In the genomic region with DNA sequence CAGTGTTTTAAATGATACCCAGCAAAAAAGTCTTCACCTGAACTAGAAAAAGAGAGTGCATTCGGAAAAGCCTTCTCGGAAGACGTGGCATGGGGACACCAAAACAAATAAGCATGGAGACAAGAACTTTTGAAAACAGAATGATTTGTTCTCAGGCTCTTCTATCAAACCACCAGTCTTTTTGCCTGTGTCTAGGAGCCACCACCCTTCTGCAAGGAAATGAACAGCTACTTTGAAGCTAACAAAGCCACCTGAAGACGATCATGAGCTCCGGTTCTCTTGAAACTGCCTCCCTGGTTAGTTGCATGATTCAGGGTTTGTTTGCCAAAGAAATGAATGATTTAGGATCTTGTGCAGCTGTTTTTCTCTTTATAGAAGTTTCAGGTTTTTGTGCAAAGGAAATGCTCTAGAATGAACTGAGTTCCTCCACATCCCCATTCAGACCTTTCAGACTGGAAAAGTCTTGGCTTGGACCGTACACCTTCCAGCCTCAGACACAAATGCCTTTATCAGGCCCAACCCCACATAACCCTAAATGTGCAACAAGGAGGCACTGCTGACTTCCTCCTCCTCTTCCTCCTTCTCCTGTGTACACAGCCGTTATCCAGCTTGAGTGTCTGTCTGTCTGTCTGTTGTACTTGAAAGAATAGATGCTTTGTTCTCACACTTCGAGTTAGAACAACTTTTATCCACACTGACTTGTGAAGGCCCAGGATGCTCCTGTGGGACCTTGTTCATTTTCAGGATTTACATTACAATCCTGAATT, we compare ENCODE assay signal across 16 cellular contexts.
A peak's percentile ranks its signal among the peaks of the same experiment; 100 is the strongest.
DNase-seq lines count a peak whose midpoint lies in the region; TF ChIP-seq lines count a peak whose summit lies in the region.
"Had no signal": no experiment of that assay in that cellular context is flagged by ENCODE, and none has a peak within 500 bp of the region (broad histone marks: within the 10 kb centered on the region; RNA-seq: fewer than 3 reads in every experiment).

No MANE protein-coding gene starts in this region.

- no peak overlapping the region for H2BK12ac ChIP-seq in H9 (ENCODE audit: insufficient read length, low read depth, low read length)

- H4K20me1 ChIP-seq in H9 (ENCODE audit: control insufficient read depth, insufficient read depth, insufficient read length): no peaks in the 10 kb centered on the region

- no peak overlapping the region for H3K14ac ChIP-seq in H9 (ENCODE audit: insufficient read depth, low read length)

- no peaks in the 10 kb centered on the region for H3K4me1 ChIP-seq in H9 (ENCODE audit: insufficient read depth, low read length)
- no peaks in the 10 kb centered on the region for H3K4me1 ChIP-seq in neutrophil (ENCODE audit: control insufficient read depth in 1 of 2, insufficient read depth in 1 of 2, low read depth in 1 of 2, low read length in 1 of 2)
- H3K4me1 ChIP-seq in esophagus squamous epithelium: peaks cover 0 to 27% (median 8%) of the 10 kb centered on the region in 3 donors
- H3K4me1 ChIP-seq: psoas muscle had no signal

- H3K27me3 ChIP-seq in H9 (ENCODE audit: insufficient read depth, low read length) (no peaks in the 10 kb centered on the region), neutrophil (no peaks in the 10 kb centered on the region), esophagus squamous epithelium (no peaks in the 10 kb centered on the region)
- H3K27me3 ChIP-seq: stomach had no signal

- peak overlapping the region; percentile 95 for H3K27ac Mint-ChIP-seq in activated naive CD4-positive, alpha-beta T cell treated with anti-CD3 and anti-CD28 coated beads, Interleukin-2, amount 10 ng/mL, durations not matched to agents 7 days and 5 days
- H3K27ac Mint-ChIP-seq in H9: no peak overlapping the region
- H3K27ac Mint-ChIP-seq in activated naive CD8-positive, alpha-beta T cell treated with anti-CD3 and anti-CD28 coated beads for 36 hours: peak overlapping the region; percentile 18

- H2BK120ac ChIP-seq in H9 (ENCODE audit: low read depth, low read length, poor library complexity, severe bottlenecking): no peak overlapping the region

- no peak overlapping the region for H3K56ac ChIP-seq in H9 (ENCODE audit: insufficient read length, low read depth, low read length)

- H3K23ac ChIP-seq in H9 (ENCODE audit: insufficient read length, low read depth, low read length): no peak overlapping the region

- H3K4ac ChIP-seq in H9 (ENCODE audit: low read depth, low read length): no peak overlapping the region

- H4K91ac ChIP-seq in H9 (ENCODE audit: insufficient read length, low read depth, low read length): no peak overlapping the region

- H2BK20ac ChIP-seq in H9 (ENCODE audit: low read depth, low read length, poor library complexity, severe bottlenecking): no peak overlapping the region

- H3T11ph ChIP-seq in H9 (ENCODE audit: low read length): no peak overlapping the region

- no peaks in the 10 kb centered on the region for H3K27me3 Mint-ChIP-seq in activated naive CD4-positive, alpha-beta T cell treated with anti-CD3 and anti-CD28 coated beads, Interleukin-2, amount 10 ng/mL, durations not matched to agents 7 days and 5 days
- no peaks in the 10 kb centered on the region; the same call in none of the 2 replicates for H3K27me3 Mint-ChIP-seq in H9 (ENCODE audit: low read depth)
- H3K27me3 Mint-ChIP-seq in activated naive CD8-positive, alpha-beta T cell treated with anti-CD3 and anti-CD28 coated beads for 36 hours: no peaks in the 10 kb centered on the region

- H3K36me3 ChIP-seq in neutrophil: no peaks in the 10 kb centered on the region
- H3K36me3 ChIP-seq in esophagus squamous epithelium: no peaks in the 10 kb centered on the region
- H3K36me3 ChIP-seq: stomach had no signal

- no CpG with 5 or more reads among the region's 8 CpGs for WGBS in H9 (ENCODE audit: extremely low coverage, insufficient read length, low lambda C conversion rate)
- 62 to 67% methylated on average over 8 of the region's 8 CpGs for WGBS in esophagus squamous epithelium, 2 donors

- peaks cover 12% of the 10 kb centered on the region for H3K36me3 Mint-ChIP-seq in activated naive CD4-positive, alpha-beta T cell treated with anti-CD3 and anti-CD28 coated beads, Interleukin-2, amount 10 ng/mL, durations not matched to agents 7 days and 5 days
- no peaks in the 10 kb centered on the region for H3K36me3 Mint-ChIP-seq in H9 (ENCODE audit: insufficient read depth in 1 of 3, low read depth in 3 of 3)
- peaks cover 12% of the 10 kb centered on the region for H3K36me3 Mint-ChIP-seq in activated naive CD8-positive, alpha-beta T cell treated with anti-CD3 and anti-CD28 coated beads for 36 hours

- H3K9me3 ChIP-seq in H9 (ENCODE audit: control insufficient read depth, low read depth, low read length) (no peaks in the 10 kb centered on the region), neutrophil (no peaks in the 10 kb centered on the region), esophagus squamous epithelium (no peaks in the 10 kb centered on the region)
- H3K9me3 ChIP-seq: psoas muscle, stomach had no signal

- H2AK5ac ChIP-seq in H9 (ENCODE audit: insufficient read length, low read length): no peak overlapping the region

- no peak overlapping the region for H2AFZ ChIP-seq in H9 (ENCODE audit: low read length)

- H3K79me2 ChIP-seq in H9 (ENCODE audit: insufficient read depth, low read length): no peaks in the 10 kb centered on the region

- no peak overlapping the region for H3K18ac ChIP-seq in H9 (ENCODE audit: insufficient read length, low read depth, low read length)

- H3K4me3 Mint-ChIP-seq in activated naive CD4-positive, alpha-beta T cell treated with anti-CD3 and anti-CD28 coated beads, Interleukin-2, amount 10 ng/mL, durations not matched to agents 7 days and 5 days: peak overlapping the region; percentile 2
- H3K4me3 Mint-ChIP-seq in H9: no peak overlapping the region
- no peak overlapping the region for H3K4me3 Mint-ChIP-seq in activated naive CD8-positive, alpha-beta T cell treated with anti-CD3 and anti-CD28 coated beads for 36 hours

- H2BK5ac ChIP-seq in H9 (ENCODE audit: insufficient read length, low read length): no peak overlapping the region

- peaks cover 78% of the 10 kb centered on the region for H3K4me1 Mint-ChIP-seq in activated naive CD4-positive, alpha-beta T cell treated with anti-CD3 and anti-CD28 coated beads, Interleukin-2, amount 10 ng/mL, durations not matched to agents 7 days and 5 days
- peaks cover 10 to 14% of the 10 kb centered on the region in 2 experiments for H3K4me1 Mint-ChIP-seq in H9
- H3K4me1 Mint-ChIP-seq in activated naive CD8-positive, alpha-beta T cell treated with anti-CD3 and anti-CD28 coated beads for 36 hours: peaks cover 57% of the 10 kb centered on the region

- no peaks in the 10 kb centered on the region for H3K79me1 ChIP-seq in H9 (ENCODE audit: insufficient read depth, low read depth, low read length, poor library complexity, severe bottlenecking)

- no peak overlapping the region for H3K4me2 ChIP-seq in H9 (ENCODE audit: insufficient read depth, insufficient read length, low read length)

- H2BK15ac ChIP-seq in H9 (ENCODE audit: low read depth, low read length): no peak overlapping the region

- TF ChIP-seq POLR2A in erythroblast (IDR thresholded peaks at IDR 0.05; ENCODE audit: low read length): no peak
- no peak for TF ChIP-seq POLR2A in esophagus squamous epithelium (IDR thresholded peaks at IDR 0.05)

- no peaks in the 10 kb centered on the region for H3K23me2 ChIP-seq in H9 (ENCODE audit: insufficient read length, low read depth, low read length, poor library complexity, severe bottlenecking)

- DNase-seq in activated naive CD4-positive, alpha-beta T cell treated with anti-CD3 and anti-CD28 coated beads, Interleukin-2, amount 10 ng/mL, durations not matched to agents 7 days and 5 days: peak; percentile 52
- no peak for DNase-seq in activated naive CD4-positive, alpha-beta T cell treated with anti-CD3 and anti-CD28 coated beads, Interleukin-2, amount 50 U/mL, for 16 hours
- DNase-seq in H9: no peak
- DNase-seq in activated naive CD8-positive, alpha-beta T cell treated with anti-CD3 and anti-CD28 coated beads for 36 hours: no peak
- no peak for DNase-seq in SHP77 treated with DMSO at 0.1 percent for 48 hours (lab: John Stamatoyannopoulos, UW)
- no peak for DNase-seq in erythroblast (lab: John Stamatoyannopoulos, UW)
- DNase-seq in esophagus squamous epithelium (lab: John Stamatoyannopoulos, UW): no peak
- DNase-seq: activated CD4-positive, CD25-positive, alpha-beta regulatory T cell treated with anti-CD3 and anti-CD28 coated beads, Interleukin-2, amount 50 U/mL, for 72 hours; amygdala; effector memory CD4-positive, alpha-beta T cell; hypothalamus; kidney glomerular epithelial cell; NCI-H1436 treated with DMSO at 0.1 percent for 48 hours; psoas muscle; stomach had no signal

- CTCF ChIA-PET in activated naive CD4-positive, alpha-beta T cell treated with anti-CD3 and anti-CD28 coated beads, Interleukin-2, amount 10 ng/mL, durations not matched to agents 7 days and 5 days (lab: Charles Lee): interaction anchor here (1.3 kb wide), 1 partner anchor 10 kb away, joined by 3 read pairs; no protein-coding TSS in a partner anchor

- H3K4me3 ChIP-seq in neutrophil (ENCODE audit: low read depth in 1 of 2, low read length in 1 of 2) (no peak overlapping the region), esophagus squamous epithelium (no peak overlapping the region)
- H3K4me3 ChIP-seq: psoas muscle, stomach had no signal

- H4K8ac ChIP-seq in H9 (replicated peaks; ENCODE audit: insufficient read length, low read depth, low read length): no peak overlapping the region

- no peak for TF ChIP-seq CTCF in H9 (conservative IDR thresholded peaks at IDR 0.05)
- TF ChIP-seq CTCF in neutrophil (IDR thresholded peaks at IDR 0.05): no peak
- TF ChIP-seq CTCF in esophagus squamous epithelium (IDR thresholded peaks at IDR 0.05): no peak

- no peak overlapping the region for H4K5ac ChIP-seq in H9 (ENCODE audit: insufficient read length, low read depth, low read length)

- H3K9ac ChIP-seq in H9 (ENCODE audit: extremely low read depth, insufficient read length, low read length): peak overlapping the region; percentile 22

- H3K27ac ChIP-seq in H9 (ENCODE audit: insufficient read length, low read depth, low read length) (no peak overlapping the region), neutrophil (peak overlapping the region; percentile 28), esophagus squamous epithelium (no peak overlapping the region)
- H3K27ac ChIP-seq: psoas muscle, stomach had no signal

- intact Hi-C loops in esophagus squamous epithelium (cut with DNase I): loop anchor here (10.0 kb wide), 1 partner anchor 56 kb away; no protein-coding TSS in a partner anchor

- peaks cover 16% of the 10 kb centered on the region for H3K9me3 Mint-ChIP-seq in activated naive CD4-positive, alpha-beta T cell treated with anti-CD3 and anti-CD28 coated beads, Interleukin-2, amount 10 ng/mL, durations not matched to agents 7 days and 5 days
- H3K9me3 Mint-ChIP-seq in H9: peaks cover 0 to 6% of the 10 kb centered on the region in 2 experiments; a peak in 3 of 5 replicates
- peaks cover 15% of the 10 kb centered on the region for H3K9me3 Mint-ChIP-seq in activated naive CD8-positive, alpha-beta T cell treated with anti-CD3 and anti-CD28 coated beads for 36 hours

Comparison
In these comparisons a context has a peak if more than half of its experiments do, and no peak if none do; other contexts are left out.
1. H3K27ac Mint-ChIP-seq: peak in activated naive CD4-positive, alpha-beta T cell treated with anti-CD3 and anti-CD28 coated beads, Interleukin-2, amount 10 ng/mL, durations not matched to agents 7 days and 5 days (single experiment) and activated naive CD8-positive, alpha-beta T cell treated with anti-CD3 and anti-CD28 coated beads for 36 hours (single experiment); none in H9 (0 of 3).